In genomic region chr14:60092516-60092915, GRCh38 we compare ENCODE assay signal across 8 cellular contexts. TPM values are rescaled to one million over a fixed set of nuclear protein-coding genes. Genes with fewer than 3 reads are reported as not detected.
A peak's percentile ranks its signal among the peaks of the same experiment; 100 is the strongest.
DNase-seq lines count a peak whose midpoint lies in the region; ATAC-seq and TF ChIP-seq lines count a peak whose summit lies in the region.

No MANE protein-coding gene starts in this region.

- H3K36me3 Mint-ChIP-seq in activated naive CD4-positive, alpha-beta T cell treated with anti-CD3 and anti-CD28 coated beads, Interleukin-2, amount 50 U/mL, for 72 hours, result peaks cover 16 to 23% of the 10 kb centered on the region in 2 donors
- H3K36me3 Mint-ChIP-seq in glutamatergic neuron (ENCODE audit: unreplicated experiment), result peaks cover 6% of the 10 kb centered on the region

- H3K27me3 ChIP-seq in ovary, result no peaks in the 10 kb centered on the region

- no peak for TF ChIP-seq POLR2A in ovary (IDR thresholded peaks at IDR 0.05)

- no peaks in the 10 kb centered on the region for H3K9me3 Mint-ChIP-seq in activated naive CD4-positive, alpha-beta T cell treated with anti-CD3 and anti-CD28 coated beads, Interleukin-2, amount 50 U/mL, for 72 hours
- peaks cover 7% of the 10 kb centered on the region for H3K9me3 Mint-ChIP-seq in glutamatergic neuron (ENCODE audit: unreplicated experiment)

- intact Hi-C loops in ovary (cut with DNase I), result loop anchor here in 3 of 4 donors (5.0 kb wide), 3 partner anchors 60 to 155 kb away; partner anchors contain the start of genes DHRS7 (in 2 of the 3) and PPM1A (in 1 of the 3)

- no peaks in the 10 kb centered on the region for H3K9me3 ChIP-seq in ovary

- peaks cover 8% of the 10 kb centered on the region for H3K4me1 ChIP-seq in ovary (ENCODE audit: insufficient read depth)

- TF ChIP-seq CTCF in glutamatergic neuron (IDR thresholded peaks at IDR 0.05; ENCODE audit: partially characterized antibody, unreplicated experiment) (no peak), ovary (IDR thresholded peaks at IDR 0.05) (no peak)

- H3K4me1 Mint-ChIP-seq in glutamatergic neuron (ENCODE audit: low read depth, unreplicated experiment), result peaks cover 47% of the 10 kb centered on the region

- peaks cover 8% of the 10 kb centered on the region for H3K27me3 Mint-ChIP-seq in glutamatergic neuron (ENCODE audit: unreplicated experiment)

- H3K4me3 Mint-ChIP-seq in glutamatergic neuron (ENCODE audit: unreplicated experiment), result peak overlapping the region; percentile 98

- DNase-seq in activated CD8-positive, alpha-beta memory T cell treated with anti-CD3 and anti-CD28 coated beads, Interleukin-2, amount 50 U/mL, for 48 hours, result peak; percentile 57
- no peak for DNase-seq in activated CD8-positive, alpha-beta memory T cell treated with anti-CD3 and anti-CD28 coated beads, Interleukin-2, amount 50 U/mL, for 4 hours
- DNase-seq in NCI-H2227 (lab: John Stamatoyannopoulos, UW; ENCODE audit: unreplicated experiment), result peak; percentile 38
- no peak for DNase-seq in activated naive CD4-positive, alpha-beta T cell treated with anti-CD3 and anti-CD28 coated beads, Interleukin-2, amount 50 U/mL, for 72 hours (ENCODE audit: low spot score in 2 of 2)
- no peak for DNase-seq in glutamatergic neuron
- peak in 3 of 5 donors; percentile 31 to 44 (median 31) for DNase-seq in ovary

- WGBS in ovary, 3 donors, result 0 to 1% (median 0%) methylated on average over 14 of the region's 14 CpGs

- peak overlapping the region; percentile 85 to 98 for H3K27ac Mint-ChIP-seq in activated naive CD4-positive, alpha-beta T cell treated with anti-CD3 and anti-CD28 coated beads, Interleukin-2, amount 50 U/mL, for 72 hours
- H3K27ac Mint-ChIP-seq in glutamatergic neuron (ENCODE audit: unreplicated experiment), result peak overlapping the region; percentile 95

- H3K36me3 ChIP-seq in ovary, result no peaks in the 10 kb centered on the region

- peak overlapping the region; percentile 89 for H3K4me3 ChIP-seq in ovary

- no peak for TF ChIP-seq EP300 in ovary (IDR thresholded peaks at IDR 0.05)

- H3K27ac ChIP-seq in ovary, result peak overlapping the region; percentile 76 to 98

- no peak for ATAC-seq in activated naive CD4-positive, alpha-beta T cell treated with anti-CD3 and anti-CD28 coated beads, Interleukin-2, amount 50 U/mL, for 72 hours
- no peak for ATAC-seq in GM19395 (IDR thresholded peaks at IDR 0.05; ENCODE audit: unreplicated experiment)
- no peak for ATAC-seq in GM21786 (IDR thresholded peaks at IDR 0.05; ENCODE audit: unreplicated experiment)

RNA-seq across cellular contexts. Expression of gene PCNX4, which starts 0.8 kb away (rescaled TPM):
- 10 to 100 TPM; 17.9 to 33.9 TPM for total RNA-seq in activated naive CD4-positive, alpha-beta T cell treated with anti-CD3 and anti-CD28 coated beads, Interleukin-2, amount 50 U/mL, for 72 hours
- total RNA-seq in glutamatergic neuron (ENCODE audit: unreplicated experiment), result 80.6 TPM
- 10 to 100 TPM; 43.6 to 83.4 (median 60.8) TPM for total RNA-seq in ovary
- polyA plus RNA-seq in ovary, result 10 to 100 TPM; 19.2 to 39.9 TPM

Comparison
In these comparisons a context has a peak if more than half of its experiments do, and no peak if none do; other contexts are left out.
1. DNase-seq: peak in activated CD8-positive, alpha-beta memory T cell treated with anti-CD3 and anti-CD28 coated beads, Interleukin-2, amount 50 U/mL, for 48 hours (single experiment), NCI-H2227 (single experiment) and ovary (3 of 5); none in activated CD8-positive, alpha-beta memory T cell treated with anti-CD3 and anti-CD28 coated beads, Interleukin-2, amount 50 U/mL, for 4 hours (single experiment), activated naive CD4-positive, alpha-beta T cell treated with anti-CD3 and anti-CD28 coated beads, Interleukin-2, amount 50 U/mL, for 72 hours (0 of 2) and glutamatergic neuron (single experiment).